In the genomic region with DNA sequence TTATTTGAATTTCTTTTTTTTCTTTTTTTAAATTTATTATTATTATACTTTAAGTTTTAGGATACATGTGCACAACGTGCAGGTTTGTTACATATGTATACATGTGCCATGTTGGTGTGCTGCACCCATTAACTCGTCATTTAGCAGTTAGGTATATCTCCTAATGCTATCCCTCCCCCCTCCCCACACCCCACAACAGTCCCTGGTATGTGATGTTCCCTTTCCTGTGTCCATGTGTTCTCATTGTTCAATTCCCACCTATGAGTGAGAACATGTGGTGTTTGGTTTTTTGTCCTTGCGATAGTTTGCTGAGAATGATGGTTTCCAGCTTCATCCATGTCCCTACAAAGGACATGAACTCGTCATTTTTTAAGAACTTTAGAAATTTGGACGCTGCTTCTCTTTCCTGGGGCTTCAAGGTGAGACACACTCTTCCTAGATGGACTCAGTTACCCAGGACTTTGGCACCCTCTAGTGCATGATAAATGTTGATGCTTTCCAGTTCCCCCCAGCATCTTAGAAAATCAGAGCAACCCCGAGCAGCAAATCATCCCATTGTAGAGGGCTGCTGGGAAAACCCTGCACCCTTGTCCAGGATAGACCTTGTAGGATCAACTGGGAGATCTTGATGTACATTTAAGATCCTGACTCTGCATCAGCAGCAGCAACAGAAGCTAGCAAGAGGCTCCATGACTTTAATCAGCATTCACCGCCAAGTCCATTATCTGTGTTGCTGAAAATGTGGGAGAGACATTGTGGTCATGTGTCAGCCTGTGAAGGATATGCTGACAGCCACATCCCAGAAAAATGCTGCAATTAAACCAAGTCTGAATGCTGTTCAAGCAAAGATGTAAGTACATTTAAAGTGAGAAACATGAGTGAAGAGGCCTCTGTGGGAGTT, we compare ENCODE assay signal across 8 cellular contexts.
A peak's percentile ranks its signal among the peaks of the same experiment; 100 is the strongest.
DNase-seq lines count a peak whose midpoint lies in the region; ATAC-seq, FAIRE-seq and TF ChIP-seq lines count a peak whose summit lies in the region.
"Not testable (repeated sequence)": the region's sequence is repeated elsewhere in the genome, so short reads cannot be mapped to it uniquely, and the experiment has no call there.

No MANE protein-coding gene starts in this region.

- H4K20me1 ChIP-seq in Karpas-422 (ENCODE audit: insufficient read depth, low read depth, low read length) = not testable (repeated sequence)

- POLR2A ChIA-PET in RWPE1 (lab: Yijun Ruan, JAX; ENCODE audit: low non-redundant PET) = interaction anchor here (0.8 kb wide), 1 partner anchor 77 kb away, joined by 3 read pairs; no protein-coding TSS in a partner anchor

- not testable (repeated sequence) for H2AFZ ChIP-seq in Karpas-422 (ENCODE audit: low read length)

- peak; percentile 88 for FAIRE-seq in D721Med (lab: Jason Lieb, UNC)

- not testable (repeated sequence) for H3K4me3 ChIP-seq in Karpas-422 (ENCODE audit: low read length)

- not testable (repeated sequence) for H3K79me2 ChIP-seq in Karpas-422 (ENCODE audit: low read length)

- ATAC-seq in GM19351 (IDR thresholded peaks at IDR 0.05; ENCODE audit: unreplicated experiment) = peak; percentile 69

- CTCF ChIA-PET in RWPE1 (lab: Yijun Ruan, JAX) = interaction anchor here (0.6 to 0.8 kb wide), 3 partner anchors 233 to 510 kb away, joined by 3 to 4 read pairs (median 3); no protein-coding TSS in a partner anchor

- not testable (repeated sequence) for H3K27me3 ChIP-seq in Karpas-422 (ENCODE audit: low read length)

- H3K9me2 ChIP-seq in Karpas-422 (replicated peaks; ENCODE audit: insufficient read depth, low read length) = not testable (repeated sequence)

- not testable (repeated sequence) for H3K9me3 ChIP-seq in Karpas-422 (ENCODE audit: low read length)

- TF ChIP-seq CTCF in D721Med (IDR thresholded peaks at IDR 0.05; ENCODE audit: insufficient read depth, missing control alignments) = peak; percentile 72
- TF ChIP-seq CTCF in RWPE1 (conservative IDR thresholded peaks at IDR 0.05; ENCODE audit: low read depth) = not testable (repeated sequence)

- not testable (repeated sequence) for H3K36me3 ChIP-seq in Karpas-422 (ENCODE audit: insufficient read depth, low read length)

- not testable (repeated sequence) for H3K27ac ChIP-seq in Karpas-422 (ENCODE audit: low read length); RWPE1

- not testable (repeated sequence) for H3K9ac ChIP-seq in Karpas-422 (ENCODE audit: low read length)

- H3K4me1 ChIP-seq in Karpas-422 (ENCODE audit: low read length) = not testable (repeated sequence)

- not testable (repeated sequence) for DNase-seq in D721Med (ENCODE audit: insufficient read length, low spot score)
- peak; percentile 76 for DNase-seq in Karpas-422
- DNase-seq in NCI-H345 (lab: John Stamatoyannopoulos, UW) = peak; percentile 66
- DNase-seq in RWPE1 (ENCODE audit: low spot score) = peak; percentile 20
- DNase-seq in cerebellar cortex (ENCODE audit: low spot score) = peak; percentile 46
- DNase-seq in iPS-NIHi11 (ENCODE audit: low spot score) = peak; percentile 45
- DNase-seq in putamen (ENCODE audit: low spot score) = peak; percentile 34

- H3K4me2 ChIP-seq in Karpas-422 (ENCODE audit: low read depth, low read length, poor library complexity, severe bottlenecking) = not testable (repeated sequence)
